In the genomic region with DNA sequence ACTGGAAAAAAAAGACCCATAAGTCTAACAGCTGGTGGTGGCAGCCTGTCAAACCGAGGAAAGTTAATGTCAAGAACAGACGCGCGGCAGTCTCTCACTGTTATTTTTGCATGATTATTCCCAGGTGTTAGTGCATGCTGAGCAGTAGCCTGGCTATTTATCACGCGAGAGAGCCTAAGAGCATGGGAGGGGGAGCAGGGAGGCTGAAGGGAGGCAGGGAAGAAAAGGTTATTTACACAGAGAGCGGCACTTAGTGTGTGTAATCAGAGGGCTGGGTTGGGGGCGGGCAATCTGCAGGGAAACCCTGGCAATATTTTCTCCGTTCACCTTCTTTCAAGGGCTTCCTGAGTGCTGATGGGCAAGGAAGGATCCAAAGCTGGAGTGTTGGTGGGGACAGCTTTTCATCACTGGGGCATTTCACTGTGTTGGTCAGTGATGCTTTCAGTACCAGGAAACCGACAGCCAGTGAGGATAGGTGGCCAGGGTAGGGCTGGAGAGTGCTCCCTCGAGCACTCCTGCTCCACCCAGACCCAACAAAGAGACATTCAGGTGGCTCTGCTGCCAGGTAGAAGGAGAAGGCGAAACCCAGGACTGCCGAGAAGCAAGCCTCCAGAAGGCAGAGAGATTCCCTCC, we compare ENCODE assay signal across 8 cellular contexts.
DNase-seq lines count a peak whose midpoint lies in the region; ATAC-seq and TF ChIP-seq lines count a peak whose summit lies in the region.
"Had no signal": no experiment of that assay in that cellular context is flagged by ENCODE, and none has a peak within 500 bp of the region (broad histone marks: within the 10 kb centered on the region; RNA-seq: fewer than 3 reads in every experiment).

No MANE protein-coding gene starts in this region.

- peak; percentile 91 for ATAC-seq in SK-N-SH treated with all-trans-retinoic acid at 6 μM for 48 hours
- no peak for ATAC-seq in HG02588 (IDR thresholded peaks at IDR 0.05; ENCODE audit: unreplicated experiment)
- no peak for ATAC-seq in GM21576 (IDR thresholded peaks at IDR 0.05; ENCODE audit: unreplicated experiment)

- peak; percentile 72 for DNase-seq in NCI-H1092 treated with DMSO at 0.1 percent for 48 hours (lab: John Stamatoyannopoulos, UW)
- peak; percentile 23 for DNase-seq in iPS-NIHi11 (ENCODE audit: low spot score)
- DNase-seq in inferior parietal cortex (ENCODE audit: extremely low spot score): no peak
- DNase-seq in activated CD4-positive, CD25-positive, alpha-beta regulatory T cell treated with anti-CD3 and anti-CD28 coated beads, Interleukin-2, amount 50 U/mL, for 72 hours: no peak
- DNase-seq: activated CD8-positive, alpha-beta memory T cell treated with anti-CD3 and anti-CD28 coated beads, Interleukin-2, amount 50 U/mL, for 48 hours had no signal

TF ChIP-seq in SK-N-SH treated with all-trans-retinoic acid at 6 μM for 48 hours, 23 proteins besides CTCF, POLR2A, EP300 and RAD21:
- TF ChIP-seq, protein P1, sequence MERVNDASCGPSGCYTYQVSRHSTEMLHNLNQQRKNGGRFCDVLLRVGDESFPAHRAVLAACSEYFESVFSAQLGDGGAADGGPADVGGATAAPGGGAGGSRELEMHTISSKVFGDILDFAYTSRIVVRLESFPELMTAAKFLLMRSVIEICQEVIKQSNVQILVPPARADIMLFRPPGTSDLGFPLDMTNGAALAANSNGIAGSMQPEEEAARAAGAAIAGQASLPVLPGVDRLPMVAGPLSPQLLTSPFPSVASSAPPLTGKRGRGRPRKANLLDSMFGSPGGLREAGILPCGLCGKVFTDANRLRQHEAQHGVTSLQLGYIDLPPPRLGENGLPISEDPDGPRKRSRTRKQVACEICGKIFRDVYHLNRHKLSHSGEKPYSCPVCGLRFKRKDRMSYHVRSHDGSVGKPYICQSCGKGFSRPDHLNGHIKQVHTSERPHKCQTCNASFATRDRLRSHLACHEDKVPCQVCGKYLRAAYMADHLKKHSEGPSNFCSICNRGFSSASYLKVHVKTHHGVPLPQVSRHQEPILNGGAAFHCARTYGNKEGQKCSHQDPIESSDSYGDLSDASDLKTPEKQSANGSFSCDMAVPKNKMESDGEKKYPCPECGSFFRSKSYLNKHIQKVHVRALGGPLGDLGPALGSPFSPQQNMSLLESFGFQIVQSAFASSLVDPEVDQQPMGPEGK (CRISPR knock-in tag; IDR thresholded peaks at IDR 0.05; ENCODE audit: borderline replicate concordance): no peak
- TF ChIP-seq, protein P2, sequence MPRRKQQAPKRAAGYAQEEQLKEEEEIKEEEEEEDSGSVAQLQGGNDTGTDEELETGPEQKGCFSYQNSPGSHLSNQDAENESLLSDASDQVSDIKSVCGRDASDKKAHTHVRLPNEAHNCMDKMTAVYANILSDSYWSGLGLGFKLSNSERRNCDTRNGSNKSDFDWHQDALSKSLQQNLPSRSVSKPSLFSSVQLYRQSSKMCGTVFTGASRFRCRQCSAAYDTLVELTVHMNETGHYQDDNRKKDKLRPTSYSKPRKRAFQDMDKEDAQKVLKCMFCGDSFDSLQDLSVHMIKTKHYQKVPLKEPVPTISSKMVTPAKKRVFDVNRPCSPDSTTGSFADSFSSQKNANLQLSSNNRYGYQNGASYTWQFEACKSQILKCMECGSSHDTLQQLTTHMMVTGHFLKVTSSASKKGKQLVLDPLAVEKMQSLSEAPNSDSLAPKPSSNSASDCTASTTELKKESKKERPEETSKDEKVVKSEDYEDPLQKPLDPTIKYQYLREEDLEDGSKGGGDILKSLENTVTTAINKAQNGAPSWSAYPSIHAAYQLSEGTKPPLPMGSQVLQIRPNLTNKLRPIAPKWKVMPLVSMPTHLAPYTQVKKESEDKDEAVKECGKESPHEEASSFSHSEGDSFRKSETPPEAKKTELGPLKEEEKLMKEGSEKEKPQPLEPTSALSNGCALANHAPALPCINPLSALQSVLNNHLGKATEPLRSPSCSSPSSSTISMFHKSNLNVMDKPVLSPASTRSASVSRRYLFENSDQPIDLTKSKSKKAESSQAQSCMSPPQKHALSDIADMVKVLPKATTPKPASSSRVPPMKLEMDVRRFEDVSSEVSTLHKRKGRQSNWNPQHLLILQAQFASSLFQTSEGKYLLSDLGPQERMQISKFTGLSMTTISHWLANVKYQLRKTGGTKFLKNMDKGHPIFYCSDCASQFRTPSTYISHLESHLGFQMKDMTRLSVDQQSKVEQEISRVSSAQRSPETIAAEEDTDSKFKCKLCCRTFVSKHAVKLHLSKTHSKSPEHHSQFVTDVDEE (CRISPR knock-in tag; IDR thresholded peaks at IDR 0.05): peak; percentile 87; the same call in 1 of the 2 replicates
- peak; percentile 83; the same call in 1 of the 2 replicates for TF ChIP-seq TCF4 (CRISPR knock-in tag; IDR thresholded peaks at IDR 0.05; ENCODE audit: borderline replicate concordance)

Comparison
In these comparisons a context has a peak if more than half of its experiments do, and no peak if none do; other contexts are left out.
1. DNase-seq: peak in NCI-H1092 treated with DMSO at 0.1 percent for 48 hours (single experiment) and iPS-NIHi11 (single experiment); none in inferior parietal cortex (single experiment) and activated CD4-positive, CD25-positive, alpha-beta regulatory T cell treated with anti-CD3 and anti-CD28 coated beads, Interleukin-2, amount 50 U/mL, for 72 hours (single experiment).